In the genomic region with DNA sequence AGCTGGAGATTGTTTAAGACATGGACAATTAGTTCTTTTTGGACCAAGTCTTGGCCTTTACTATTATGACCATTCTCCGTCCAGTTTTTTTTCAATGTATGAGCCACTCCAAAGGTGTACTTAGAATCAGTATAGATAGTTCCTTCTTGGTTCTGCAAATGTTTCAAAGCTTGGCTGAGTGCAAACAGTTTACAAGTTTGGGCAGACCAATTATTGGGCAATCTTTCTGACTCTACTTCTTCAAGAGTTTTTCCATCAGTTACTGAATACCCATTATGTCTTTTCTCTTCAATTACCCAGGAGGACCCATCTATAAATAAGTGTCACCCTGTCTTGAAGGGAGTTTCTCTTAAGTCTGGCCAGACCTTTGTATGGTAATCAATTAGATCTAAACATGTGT, we compare ENCODE assay signal across 7 cellular contexts. TPM values are rescaled to one million over a fixed set of nuclear protein-coding genes. Genes with fewer than 3 reads are reported as not detected.
"Had no signal": no experiment of that assay in that cellular context is flagged by ENCODE, and none has a peak within 500 bp of the region (broad histone marks: within the 10 kb centered on the region; RNA-seq: fewer than 3 reads in every experiment).

No MANE protein-coding gene starts in this region.

- H3K27ac Mint-ChIP-seq: GM23338, H9 had no signal

- H3K4me2 ChIP-seq: GM23338 had no signal

- FAIRE-seq: H1, H54, HTR-8/SVneo had no signal

- H3K4me3 ChIP-seq: GM23338 had no signal

- H3K4me3 Mint-ChIP-seq: GM23338, H9 had no signal

- ATAC-seq: GM23338 had no signal

- DNase-seq: H9, HCEC 1CT, IMR-90 had no signal

RNA-seq across cellular contexts. Expression of gene LRRC19, which starts 33.8 kb away (rescaled TPM):
- total RNA-seq: GM23338, H1, H9, IMR-90 had no signal
- polyA plus RNA-seq: H1, IMR-90 had no signal
